In genomic region chr2:108570416-108570815, GRCh38 we compare ENCODE assay signal across 1 cellular context.
TF ChIP-seq lines count a peak whose summit lies in the region.

No MANE protein-coding gene starts in this region.

TF ChIP-seq in WTC11, 78 proteins besides CTCF, POLR2A, EP300 and RAD21 (continued from another document):
- no peak for TF ChIP-seq ATF2 (CRISPR knock-in tag; IDR thresholded peaks at IDR 0.05; ENCODE audit: borderline replicate concordance, low read depth)
- no peak for TF ChIP-seq MYBL2 (CRISPR knock-in tag; IDR thresholded peaks at IDR 0.05)
